Comparison of ENCODE assay signal across 1 cellular context in the genomic region with DNA sequence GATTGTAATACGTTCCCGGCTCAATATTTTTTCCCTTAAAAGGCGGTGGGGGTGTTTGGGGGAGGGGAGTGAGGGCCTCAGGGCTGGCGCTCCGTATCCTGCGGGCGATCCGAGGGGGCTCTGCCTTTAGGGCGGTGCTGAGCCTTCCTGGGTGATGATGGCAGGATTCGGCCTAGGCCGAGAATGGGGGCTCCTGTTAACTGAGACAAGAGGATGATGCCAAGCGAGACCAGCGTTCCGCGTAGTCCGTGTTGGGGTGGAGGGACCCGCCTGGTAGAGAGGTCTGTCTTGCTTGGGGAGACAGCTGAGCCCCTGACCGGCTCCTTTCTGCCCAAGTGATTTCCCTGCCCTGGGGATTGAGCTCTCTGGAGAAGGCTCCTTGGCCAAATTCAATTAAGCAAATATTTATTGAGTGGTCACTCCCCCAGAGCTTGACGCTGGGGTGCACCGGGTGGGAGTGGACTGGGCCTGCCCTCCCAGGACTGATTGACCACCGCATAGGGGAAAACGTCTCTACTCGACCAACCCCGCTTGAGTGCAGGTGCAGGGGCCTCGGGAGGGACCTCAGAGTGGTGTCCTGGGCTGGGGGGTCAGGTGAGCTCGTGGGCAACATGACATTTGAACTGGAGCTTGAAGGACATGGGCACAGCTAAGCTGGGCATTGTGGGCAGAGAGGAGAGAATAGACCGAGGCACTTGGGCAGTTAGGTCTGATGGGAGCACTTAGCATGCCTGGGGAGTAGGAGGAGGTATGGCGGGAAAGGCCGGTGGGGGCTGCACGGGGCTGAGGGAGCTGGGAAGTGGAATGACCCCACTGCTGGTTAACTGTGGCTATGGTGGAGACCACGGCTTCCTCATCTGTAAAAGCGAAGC.
TF ChIP-seq lines count a peak whose summit lies in the region.

No MANE protein-coding gene starts in this region.

TF ChIP-seq in K562, 482 proteins besides CTCF, POLR2A, EP300 and RAD21 (continued from another document):
- TF ChIP-seq, protein P1, sequence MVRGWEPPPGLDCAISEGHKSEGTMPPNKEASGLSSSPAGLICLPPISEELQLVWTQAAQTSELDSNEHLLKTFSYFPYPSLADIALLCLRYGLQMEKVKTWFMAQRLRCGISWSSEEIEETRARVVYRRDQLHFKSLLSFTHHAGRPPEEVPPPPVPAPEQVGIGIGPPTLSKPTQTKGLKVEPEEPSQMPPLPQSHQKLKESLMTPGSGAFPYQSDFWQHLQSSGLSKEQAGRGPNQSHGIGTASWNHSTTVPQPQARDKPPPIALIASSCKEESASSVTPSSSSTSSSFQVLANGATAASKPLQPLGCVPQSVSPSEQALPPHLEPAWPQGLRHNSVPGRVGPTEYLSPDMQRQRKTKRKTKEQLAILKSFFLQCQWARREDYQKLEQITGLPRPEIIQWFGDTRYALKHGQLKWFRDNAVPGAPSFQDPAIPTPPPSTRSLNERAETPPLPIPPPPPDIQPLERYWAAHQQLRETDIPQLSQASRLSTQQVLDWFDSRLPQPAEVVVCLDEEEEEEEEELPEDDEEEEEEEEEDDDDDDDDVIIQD (CRISPR knock-in tag; IDR thresholded peaks at IDR 0.05), result no peak
- TF ChIP-seq ZNF586 (CRISPR knock-in tag; conservative IDR thresholded peaks at IDR 0.05) (no peak), TEAD1 (CRISPR knock-in tag; IDR thresholded peaks at IDR 0.05) (no peak)
